8 cellular contexts compared by ENCODE assay signal in the genomic region with DNA sequence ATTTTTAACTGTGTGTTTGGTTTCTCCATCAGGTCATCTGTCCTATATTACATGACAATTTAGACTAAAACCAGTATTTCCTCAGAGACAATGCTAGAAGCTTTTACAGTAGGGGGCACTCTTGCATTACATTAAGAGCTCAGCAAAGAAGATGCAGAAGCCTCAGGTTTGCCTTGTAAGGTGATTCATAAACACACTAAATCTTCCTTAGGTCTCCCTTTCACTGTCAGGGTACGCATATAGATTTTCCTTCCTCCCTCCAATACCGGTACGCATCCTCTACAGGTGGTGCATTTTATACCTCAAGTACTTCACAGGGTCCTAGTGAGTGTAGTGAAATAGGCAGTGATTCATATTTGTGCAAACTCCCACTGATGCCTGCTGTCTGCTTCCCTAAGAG. TPM values are rescaled to one million over a fixed set of nuclear protein-coding genes. Genes with fewer than 3 reads are reported as not detected.
A peak's percentile ranks its signal among the peaks of the same experiment; 100 is the strongest.
DNase-seq lines count a peak whose midpoint lies in the region; ATAC-seq, FAIRE-seq and TF ChIP-seq lines count a peak whose summit lies in the region.

No MANE protein-coding gene starts in this region.

- H3K36me3 ChIP-seq in astrocyte (ENCODE audit: insufficient read depth, low read length) (no peaks in the 10 kb centered on the region), esophagus muscularis mucosa (no peaks in the 10 kb centered on the region)

- no peaks in the 10 kb centered on the region for H3K36me3 Mint-ChIP-seq in astrocyte (ENCODE audit: low read depth, unreplicated experiment)

- H3K4me3 ChIP-seq in astrocyte (ENCODE audit: insufficient read depth, low read depth, low read length): no peak overlapping the region
- H3K4me3 ChIP-seq in esophagus muscularis mucosa: no peak overlapping the region

- no peaks in the 10 kb centered on the region for H3K4me1 ChIP-seq in astrocyte (ENCODE audit: insufficient read depth, low read length)
- H3K4me1 ChIP-seq in esophagus muscularis mucosa: no peaks in the 10 kb centered on the region

- no peaks in the 10 kb centered on the region for H3K79me2 ChIP-seq in astrocyte (ENCODE audit: insufficient read depth, low read length)

- peaks cover 3% of the 10 kb centered on the region for H3K4me1 Mint-ChIP-seq in astrocyte (ENCODE audit: low read depth, unreplicated experiment)

- 26% methylated on average over 3 of the region's 3 CpGs for WGBS in esophagus muscularis mucosa

- DNase-seq in DMS153 (lab: John Stamatoyannopoulos, UW): peak; percentile 80
- DNase-seq in NCI-H748 treated with DMSO at 0.1 percent for 48 hours (lab: John Stamatoyannopoulos, UW): peak; percentile 26
- DNase-seq in astrocyte (ENCODE audit: low read depth): peak; percentile 20
- DNase-seq in left kidney (ENCODE audit: low read depth, low spot score): peak; percentile 85
- no peak for DNase-seq in posterior vena cava (ENCODE audit: low spot score)
- no peak for DNase-seq in esophagus muscularis mucosa (ENCODE audit: extremely low spot score)

- H3K27me3 ChIP-seq in astrocyte (ENCODE audit: insufficient read depth, low read length) (no peaks in the 10 kb centered on the region), esophagus muscularis mucosa (peaks cover 0 to 7% (median 0%) of the 10 kb centered on the region in 4 donors)

- no peak overlapping the region for H3K27ac Mint-ChIP-seq in astrocyte (ENCODE audit: unreplicated experiment)

- no peak overlapping the region for H3K4me2 ChIP-seq in astrocyte (ENCODE audit: low read length)

- H3K27ac ChIP-seq in astrocyte (ENCODE audit: low read depth, low read length): no peak overlapping the region
- no peak overlapping the region for H3K27ac ChIP-seq in esophagus muscularis mucosa (replicated peaks in 1 of 4)

- no peak for FAIRE-seq in astrocyte (lab: Jason Lieb, UNC)

- H3K9ac ChIP-seq in astrocyte (ENCODE audit: low read length): no peak overlapping the region

- H4K20me1 ChIP-seq in astrocyte (ENCODE audit: insufficient read depth, low read length): no peaks in the 10 kb centered on the region

- H3K9me3 Mint-ChIP-seq in astrocyte (ENCODE audit: unreplicated experiment): no peaks in the 10 kb centered on the region

- no peaks in the 10 kb centered on the region for H3K27me3 Mint-ChIP-seq in astrocyte (ENCODE audit: low read depth, unreplicated experiment)

- intact Hi-C loops in posterior vena cava (cut with DNase I) (no loop called here), esophagus muscularis mucosa (cut with DNase I) (no loop called here)

- TF ChIP-seq POLR2A in esophagus muscularis mucosa (IDR thresholded peaks at IDR 0.05; ENCODE audit: low read depth): no peak

- H2AFZ ChIP-seq in astrocyte (ENCODE audit: low read depth, low read length): no peak overlapping the region

- TF ChIP-seq CTCF in astrocyte (IDR thresholded peaks at IDR 0.05; ENCODE audit: insufficient read depth, low read depth, low read length) (peak; percentile 42), esophagus muscularis mucosa (IDR thresholded peaks at IDR 0.05) (peak in 1 of 3 experiments; percentile 21)

- H3K9me3 ChIP-seq in astrocyte (ENCODE audit: insufficient read depth, low read depth, low read length): no peaks in the 10 kb centered on the region
- no peaks in the 10 kb centered on the region for H3K9me3 ChIP-seq in esophagus muscularis mucosa

- ATAC-seq in GM19351 (IDR thresholded peaks at IDR 0.05; ENCODE audit: unreplicated experiment): peak; percentile 50
- ATAC-seq in HG03571 (IDR thresholded peaks at IDR 0.05; ENCODE audit: unreplicated experiment): peak; percentile 30

- H3K4me3 Mint-ChIP-seq in astrocyte (ENCODE audit: unreplicated experiment): no peak overlapping the region

- no peak for TF ChIP-seq EP300 in esophagus muscularis mucosa (IDR thresholded peaks at IDR 0.05)

RNA-seq across cellular contexts. Expression of a gene that starts 46.5 kb away (rescaled TPM):
- total RNA-seq in astrocyte (not detected in 2 replicates), posterior vena cava (1 to 10 TPM; 5.0 to 9.7 TPM), esophagus muscularis mucosa (1 to 10 TPM; 1.8 to 7.5 (median 4.2) TPM)

Comparison
In these comparisons a context has a peak if more than half of its experiments do, and no peak if none do; other contexts are left out.
1. DNase-seq: peak in DMS153 (single experiment), NCI-H748 treated with DMSO at 0.1 percent for 48 hours (single experiment), astrocyte (single experiment) and left kidney (single experiment); none in posterior vena cava (single experiment) and esophagus muscularis mucosa (single experiment).